ENCODE assay signal across 2 cellular contexts in genomic region chr3:149906036-149906435, GRCh38.
TF ChIP-seq lines count a peak whose summit lies in the region.

No MANE protein-coding gene starts in this region.

TF ChIP-seq in HepG2, 621 proteins besides CTCF, POLR2A, EP300 and RAD21 (continued from another document):
- TF ChIP-seq, protein P1, sequence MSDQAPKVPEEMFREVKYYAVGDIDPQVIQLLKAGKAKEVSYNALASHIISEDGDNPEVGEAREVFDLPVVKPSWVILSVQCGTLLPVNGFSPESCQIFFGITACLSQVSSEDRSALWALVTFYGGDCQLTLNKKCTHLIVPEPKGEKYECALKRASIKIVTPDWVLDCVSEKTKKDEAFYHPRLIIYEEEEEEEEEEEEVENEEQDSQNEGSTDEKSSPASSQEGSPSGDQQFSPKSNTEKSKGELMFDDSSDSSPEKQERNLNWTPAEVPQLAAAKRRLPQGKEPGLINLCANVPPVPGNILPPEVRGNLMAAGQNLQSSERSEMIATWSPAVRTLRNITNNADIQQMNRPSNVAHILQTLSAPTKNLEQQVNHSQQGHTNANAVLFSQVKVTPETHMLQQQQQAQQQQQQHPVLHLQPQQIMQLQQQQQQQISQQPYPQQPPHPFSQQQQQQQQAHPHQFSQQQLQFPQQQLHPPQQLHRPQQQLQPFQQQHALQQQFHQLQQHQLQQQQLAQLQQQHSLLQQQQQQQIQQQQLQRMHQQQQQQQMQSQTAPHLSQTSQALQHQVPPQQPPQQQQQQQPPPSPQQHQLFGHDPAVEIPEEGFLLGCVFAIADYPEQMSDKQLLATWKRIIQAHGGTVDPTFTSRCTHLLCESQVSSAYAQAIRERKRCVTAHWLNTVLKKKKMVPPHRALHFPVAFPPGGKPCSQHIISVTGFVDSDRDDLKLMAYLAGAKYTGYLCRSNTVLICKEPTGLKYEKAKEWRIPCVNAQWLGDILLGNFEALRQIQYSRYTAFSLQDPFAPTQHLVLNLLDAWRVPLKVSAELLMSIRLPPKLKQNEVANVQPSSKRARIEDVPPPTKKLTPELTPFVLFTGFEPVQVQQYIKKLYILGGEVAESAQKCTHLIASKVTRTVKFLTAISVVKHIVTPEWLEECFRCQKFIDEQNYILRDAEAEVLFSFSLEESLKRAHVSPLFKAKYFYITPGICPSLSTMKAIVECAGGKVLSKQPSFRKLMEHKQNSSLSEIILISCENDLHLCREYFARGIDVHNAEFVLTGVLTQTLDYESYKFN (CRISPR knock-in tag; conservative IDR thresholded peaks at IDR 0.05) = no peak
- no peak for TF ChIP-seq MZF1 (CRISPR knock-in tag; IDR thresholded peaks at IDR 0.05; ENCODE audit: borderline replicate concordance)
- TF ChIP-seq HNRNPLL (IDR thresholded peaks at IDR 0.05; ENCODE audit: low read depth, low read length, poor library complexity, severe bottlenecking) = no peak
- no peak for TF ChIP-seq YEATS2 (CRISPR knock-in tag; IDR thresholded peaks at IDR 0.05; ENCODE audit: borderline replicate concordance)
- TF ChIP-seq CREB1 (IDR thresholded peaks at IDR 0.05) = no peak
- TF ChIP-seq CREB1 (CRISPR knock-in tag; IDR thresholded peaks at IDR 0.05) = no peak
- TF ChIP-seq TRAFD1 (CRISPR knock-in tag; IDR thresholded peaks at IDR 0.05; ENCODE audit: borderline replicate concordance) = no peak
- TF ChIP-seq ZFP36L1 (CRISPR knock-in tag; IDR thresholded peaks at IDR 0.05) = no peak
- TF ChIP-seq FOXP4 (CRISPR knock-in tag; IDR thresholded peaks at IDR 0.05) = no peak
- TF ChIP-seq SCMH1 (CRISPR knock-in tag; IDR thresholded peaks at IDR 0.05; ENCODE audit: borderline replicate concordance) = no peak
- TF ChIP-seq ZZZ3 (CRISPR knock-in tag; IDR thresholded peaks at IDR 0.05; ENCODE audit: borderline replicate concordance) = no peak
- no peak for TF ChIP-seq CCDC6 (CRISPR knock-in tag; IDR thresholded peaks at IDR 0.05)
TF ChIP-seq in HepG2: peak in this region for 0.

TF ChIP-seq in HEK293, 187 proteins besides CTCF, POLR2A, EP300 and RAD21 (continued from another document):
- TF ChIP-seq, protein P2, sequence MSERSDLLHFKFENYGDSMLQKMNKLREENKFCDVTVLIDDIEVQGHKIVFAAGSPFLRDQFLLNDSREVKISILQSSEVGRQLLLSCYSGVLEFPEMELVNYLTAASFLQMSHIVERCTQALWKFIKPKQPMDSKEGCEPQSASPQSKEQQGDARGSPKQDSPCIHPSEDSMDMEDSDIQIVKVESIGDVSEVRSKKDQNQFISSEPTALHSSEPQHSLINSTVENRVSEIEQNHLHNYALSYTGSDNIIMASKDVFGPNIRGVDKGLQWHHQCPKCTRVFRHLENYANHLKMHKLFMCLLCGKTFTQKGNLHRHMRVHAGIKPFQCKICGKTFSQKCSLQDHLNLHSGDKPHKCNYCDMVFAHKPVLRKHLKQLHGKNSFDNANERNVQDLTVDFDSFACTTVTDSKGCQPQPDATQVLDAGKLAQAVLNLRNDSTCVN (tag by site-specific recombination; optimal IDR thresholded peaks at IDR 0.05) = no peak
- TF ChIP-seq ZNF600 (tag by site-specific recombination; IDR thresholded peaks at IDR 0.05) = no peak
- TF ChIP-seq ZNF658 (tag by site-specific recombination; IDR thresholded peaks at IDR 0.05) = no peak
- no peak for TF ChIP-seq YY2 (tag by site-specific recombination; IDR thresholded peaks at IDR 0.05)
- TF ChIP-seq ZNF362 (tag by site-specific recombination; IDR thresholded peaks at IDR 0.05) = no peak
